In the genomic region with DNA sequence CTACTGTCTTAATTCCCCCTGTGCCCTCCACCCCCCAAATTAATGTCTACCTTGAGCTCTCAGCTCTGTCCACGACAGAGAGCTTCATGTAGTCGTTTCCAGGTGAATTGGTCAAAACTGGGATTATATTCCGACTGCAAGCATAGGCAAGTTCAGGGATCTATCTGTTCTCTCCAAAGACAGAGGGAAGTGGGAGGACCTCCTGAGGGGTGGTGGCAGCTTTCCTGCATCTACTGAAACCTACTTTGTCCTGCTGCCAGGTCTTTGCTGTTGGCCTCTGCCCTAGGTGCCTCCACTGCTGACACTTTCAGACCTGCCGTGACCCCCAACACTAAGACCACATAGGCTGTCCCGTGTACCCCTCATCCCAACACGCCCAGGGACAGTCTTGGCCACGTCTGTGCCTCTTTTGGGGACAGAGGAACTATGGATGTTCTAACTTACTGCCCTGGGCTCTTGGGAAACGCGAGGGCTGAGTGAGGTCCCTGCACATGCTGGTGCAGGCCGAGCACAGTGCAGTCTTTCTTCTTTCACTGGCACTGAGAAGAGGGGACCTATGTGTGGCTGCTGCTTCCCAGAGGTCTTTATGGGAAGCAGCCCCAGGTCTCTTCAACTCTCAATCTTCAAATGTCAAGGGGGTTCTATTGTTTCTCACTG, we compare ENCODE assay signal across 14 cellular contexts.
DNase-seq lines count a peak whose midpoint lies in the region; ATAC-seq lines count a peak whose summit lies in the region.
"Had no signal": no experiment of that assay in that cellular context is flagged by ENCODE, and none has a peak within 500 bp of the region (broad histone marks: within the 10 kb centered on the region; RNA-seq: fewer than 3 reads in every experiment).

No MANE protein-coding gene starts in this region.

- no peak overlapping the region for H3K4me3 Mint-ChIP-seq in stimulated activated naive CD8-positive, alpha-beta T cell treated with anti-CD3 and anti-CD28 coated beads, Interleukin-15, amount 100 ng/mL, for 72 hours
- H3K4me3 Mint-ChIP-seq in stimulated activated effector memory CD8-positive, alpha-beta T cell treated with anti-CD3 and anti-CD28 coated beads, Interleukin-12 subunit alpha, Interleukin-12 subunit beta, amount 100 ng/mL, for 72 hours = no peak overlapping the region
- no peak overlapping the region for H3K4me3 Mint-ChIP-seq in activated naive CD4-positive, alpha-beta T cell treated with anti-CD3 and anti-CD28 coated beads, Interleukin-2, amount 10 ng/mL, durations not matched to agents 7 days and 5 days
- H3K4me3 Mint-ChIP-seq: CD4-positive, CD25-positive, alpha-beta regulatory T cell; CD8-positive, alpha-beta memory T cell; GM23338 had no signal

- no peaks in the 10 kb centered on the region for H3K9me3 Mint-ChIP-seq in stimulated activated naive CD8-positive, alpha-beta T cell treated with anti-CD3 and anti-CD28 coated beads, Interleukin-15, amount 100 ng/mL, for 72 hours
- H3K9me3 Mint-ChIP-seq in stimulated activated effector memory CD8-positive, alpha-beta T cell treated with anti-CD3 and anti-CD28 coated beads, Interleukin-12 subunit alpha, Interleukin-12 subunit beta, amount 100 ng/mL, for 72 hours = no peaks in the 10 kb centered on the region
- H3K9me3 Mint-ChIP-seq in activated naive CD4-positive, alpha-beta T cell treated with anti-CD3 and anti-CD28 coated beads, Interleukin-2, amount 10 ng/mL, durations not matched to agents 7 days and 5 days = no peaks in the 10 kb centered on the region
- H3K9me3 Mint-ChIP-seq: CD4-positive, CD25-positive, alpha-beta regulatory T cell; GM23338 had no signal

- H3K36me3 Mint-ChIP-seq in stimulated activated effector memory CD8-positive, alpha-beta T cell treated with anti-CD3 and anti-CD28 coated beads, Interleukin-12 subunit alpha, Interleukin-12 subunit beta, amount 100 ng/mL, for 72 hours = no peaks in the 10 kb centered on the region
- H3K36me3 Mint-ChIP-seq in activated naive CD4-positive, alpha-beta T cell treated with anti-CD3 and anti-CD28 coated beads, Interleukin-2, amount 10 ng/mL, durations not matched to agents 7 days and 5 days = no peaks in the 10 kb centered on the region
- H3K36me3 Mint-ChIP-seq: CD4-positive, CD25-positive, alpha-beta regulatory T cell had no signal

- no peaks in the 10 kb centered on the region for H3K27me3 Mint-ChIP-seq in stimulated activated naive CD8-positive, alpha-beta T cell treated with anti-CD3 and anti-CD28 coated beads, Interleukin-15, amount 100 ng/mL, for 72 hours
- no peaks in the 10 kb centered on the region for H3K27me3 Mint-ChIP-seq in activated naive CD4-positive, alpha-beta T cell treated with anti-CD3 and anti-CD28 coated beads, Interleukin-2, amount 10 ng/mL, durations not matched to agents 7 days and 5 days
- H3K27me3 Mint-ChIP-seq: CD4-positive, CD25-positive, alpha-beta regulatory T cell had no signal

- no peaks in the 10 kb centered on the region for H3K4me1 Mint-ChIP-seq in stimulated activated naive CD8-positive, alpha-beta T cell treated with anti-CD3 and anti-CD28 coated beads, Interleukin-15, amount 100 ng/mL, for 72 hours
- H3K4me1 Mint-ChIP-seq in stimulated activated effector memory CD8-positive, alpha-beta T cell treated with anti-CD3 and anti-CD28 coated beads, Interleukin-12 subunit alpha, Interleukin-12 subunit beta, amount 100 ng/mL, for 72 hours = no peaks in the 10 kb centered on the region
- no peaks in the 10 kb centered on the region for H3K4me1 Mint-ChIP-seq in activated naive CD4-positive, alpha-beta T cell treated with anti-CD3 and anti-CD28 coated beads, Interleukin-2, amount 10 ng/mL, durations not matched to agents 7 days and 5 days
- H3K4me1 Mint-ChIP-seq: CD4-positive, CD25-positive, alpha-beta regulatory T cell; CD8-positive, alpha-beta memory T cell; GM23338 had no signal

- DNase-seq in stimulated activated naive CD8-positive, alpha-beta T cell treated with anti-CD3 and anti-CD28 coated beads, Interleukin-15, amount 100 ng/mL, for 72 hours = no peak
- no peak for DNase-seq in stimulated activated naive CD8-positive, alpha-beta T cell treated with anti-CD3 and anti-CD28 coated beads, Interleukin-15, Interleukin-2, amounts not matched to agents 100 U/mL and 50 U/mL, for 24 hours
- DNase-seq in stimulated activated effector memory CD8-positive, alpha-beta T cell treated with anti-CD3 and anti-CD28 coated beads, Interleukin-12 subunit alpha, Interleukin-12 subunit beta, amount 100 ng/mL, for 72 hours (ENCODE audit: low spot score in 2 of 2) = no peak
- no peak for DNase-seq in activated naive CD4-positive, alpha-beta T cell treated with anti-CD3 and anti-CD28 coated beads, Interleukin-2, amount 10 ng/mL, durations not matched to agents 7 days and 5 days
- DNase-seq in effector CD8-positive, alpha-beta T cell (lab: John Stamatoyannopoulos, UW) = no peak
- DNase-seq: BE2C; Caco-2; CD4-positive, CD25-positive, alpha-beta regulatory T cell; CD8-positive, alpha-beta memory T cell; GDM1; HCEC 1CT had no signal

- peak; percentile 39 for ATAC-seq in stimulated activated naive CD8-positive, alpha-beta T cell treated with anti-CD3 and anti-CD28 coated beads, Interleukin-15, amount 100 ng/mL, for 72 hours
- ATAC-seq in stimulated activated naive CD8-positive, alpha-beta T cell treated with anti-CD3 and anti-CD28 coated beads, Interleukin-15, Interleukin-2, amounts not matched to agents 100 U/mL and 50 U/mL, for 24 hours = no peak
- ATAC-seq in stimulated activated effector memory CD8-positive, alpha-beta T cell treated with anti-CD3 and anti-CD28 coated beads, Interleukin-12 subunit alpha, Interleukin-12 subunit beta, amount 100 ng/mL, for 72 hours = peak; percentile 42
- ATAC-seq in GM21786 (IDR thresholded peaks at IDR 0.05; ENCODE audit: unreplicated experiment) = no peak
- ATAC-seq: GM23338 had no signal

- peak overlapping the region; percentile 8 for H3K27ac ChIP-seq in cingulate gyrus (ENCODE audit: low read depth, low read length)

- H3K27ac Mint-ChIP-seq in stimulated activated naive CD8-positive, alpha-beta T cell treated with anti-CD3 and anti-CD28 coated beads, Interleukin-15, amount 100 ng/mL, for 72 hours = no peak overlapping the region
- no peak overlapping the region for H3K27ac Mint-ChIP-seq in stimulated activated effector memory CD8-positive, alpha-beta T cell treated with anti-CD3 and anti-CD28 coated beads, Interleukin-12 subunit alpha, Interleukin-12 subunit beta, amount 100 ng/mL, for 72 hours
- H3K27ac Mint-ChIP-seq in activated naive CD4-positive, alpha-beta T cell treated with anti-CD3 and anti-CD28 coated beads, Interleukin-2, amount 10 ng/mL, durations not matched to agents 7 days and 5 days = no peak overlapping the region
- H3K27ac Mint-ChIP-seq: CD4-positive, CD25-positive, alpha-beta regulatory T cell; CD8-positive, alpha-beta memory T cell; GM23338 had no signal

- CTCF ChIA-PET in activated naive CD4-positive, alpha-beta T cell treated with anti-CD3 and anti-CD28 coated beads, Interleukin-2, amount 10 ng/mL, durations not matched to agents 7 days and 5 days (lab: Charles Lee) = no interaction called here

Comparison
In these comparisons a context has a peak if more than half of its experiments do, and no peak if none do; other contexts are left out.
1. ATAC-seq: peak in stimulated activated naive CD8-positive, alpha-beta T cell treated with anti-CD3 and anti-CD28 coated beads, Interleukin-15, amount 100 ng/mL, for 72 hours (single experiment) and stimulated activated effector memory CD8-positive, alpha-beta T cell treated with anti-CD3 and anti-CD28 coated beads, Interleukin-12 subunit alpha, Interleukin-12 subunit beta, amount 100 ng/mL, for 72 hours (single experiment); none in stimulated activated naive CD8-positive, alpha-beta T cell treated with anti-CD3 and anti-CD28 coated beads, Interleukin-15, Interleukin-2, amounts not matched to agents 100 U/mL and 50 U/mL, for 24 hours (single experiment) and GM21786 (single experiment).